In the genomic region with DNA sequence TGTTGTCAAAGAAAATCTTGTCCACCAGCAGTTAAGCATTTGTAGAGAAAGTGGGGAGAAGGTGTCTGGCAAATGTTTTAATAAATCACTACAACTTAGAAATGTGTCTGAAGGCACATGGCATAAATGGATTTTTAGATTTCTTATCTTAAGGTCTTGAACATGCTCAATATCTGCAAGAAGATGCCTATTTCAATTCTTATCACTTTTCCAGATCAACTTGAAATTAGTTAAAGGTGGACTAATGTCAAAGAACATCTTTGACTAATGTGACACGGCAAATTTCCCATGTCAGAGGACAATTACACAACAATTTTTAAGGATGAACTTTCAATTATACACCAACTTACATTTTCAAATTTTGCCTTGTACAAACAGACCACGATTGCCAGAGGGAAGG, we compare ENCODE assay signal across 8 cellular contexts.
"Had no signal": no experiment of that assay in that cellular context is flagged by ENCODE, and none has a peak within 500 bp of the region (broad histone marks: within the 10 kb centered on the region; RNA-seq: fewer than 3 reads in every experiment).

No MANE protein-coding gene starts in this region.

- H3K4me3 ChIP-seq: GM23338, HAP-1 had no signal

- H3K4me3 Mint-ChIP-seq: GM23338, HFFc6, IgD-negative memory B cell had no signal

- H3K9me3 ChIP-seq: HAP-1 had no signal

- H3K36me3 ChIP-seq: HAP-1 had no signal

- H3K4me1 ChIP-seq: HAP-1 had no signal

- H2AFZ ChIP-seq: GM23338 had no signal

- DNase-seq: H7, HFFc6, KBM-7 had no signal

- H3K9me3 Mint-ChIP-seq: GM23338 had no signal

- FAIRE-seq: H1, HepG2 had no signal

- H3K27ac Mint-ChIP-seq: GM23338, HFFc6, IgD-negative memory B cell had no signal

- H3K36me3 Mint-ChIP-seq: IgD-negative memory B cell had no signal

- H3K4me2 ChIP-seq: GM23338 had no signal

- H3K4me1 Mint-ChIP-seq: IgD-negative memory B cell had no signal
